8 cellular contexts compared by ENCODE assay signal in the genomic region with DNA sequence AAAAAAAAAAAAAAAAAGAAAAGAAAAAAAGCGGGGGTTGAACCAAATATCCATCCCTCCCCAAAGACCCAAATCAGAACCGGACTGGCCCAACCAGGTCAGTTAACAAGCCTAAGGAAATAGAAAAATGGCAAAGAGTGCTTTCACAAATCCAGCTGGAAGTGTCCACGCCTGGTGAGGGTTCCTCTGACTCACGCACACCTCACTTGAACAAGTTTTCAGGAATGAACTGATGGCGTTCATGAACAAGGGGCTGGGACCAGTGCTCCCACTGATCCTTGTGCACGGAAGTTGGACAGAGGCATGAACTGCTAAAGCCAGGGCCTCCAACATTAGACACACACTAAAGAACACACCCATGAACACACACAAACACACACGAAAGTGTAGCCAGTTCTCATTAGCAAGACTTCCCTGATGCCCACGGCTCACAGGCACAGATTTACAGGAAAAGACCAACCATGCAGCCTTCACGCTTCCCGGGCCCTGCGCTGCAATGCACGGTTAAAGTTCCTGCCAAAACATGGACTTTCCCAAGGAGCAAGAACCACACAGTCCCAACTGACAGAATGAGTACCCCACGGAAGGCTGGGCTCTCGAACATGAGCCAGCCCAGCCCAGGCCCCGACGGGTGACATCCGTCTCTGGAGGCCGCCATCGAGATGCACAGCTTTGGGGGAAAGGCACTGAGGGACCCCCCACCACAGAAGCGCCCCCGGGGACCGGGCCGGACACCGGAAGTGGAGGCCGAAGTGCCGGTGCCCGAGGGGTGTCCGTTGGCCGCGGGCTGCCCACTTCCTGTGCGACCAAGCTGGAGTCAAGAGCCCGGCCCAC. TPM values are rescaled to one million over a fixed set of nuclear protein-coding genes. Genes with fewer than 3 reads are reported as not detected.
DNase-seq lines count a peak whose midpoint lies in the region; ATAC-seq and TF ChIP-seq lines count a peak whose summit lies in the region.

No MANE protein-coding gene starts in this region.

- intact Hi-C loops in CD4-positive, alpha-beta memory T cell (cut with micrococcal nuclease), result loop anchor here (2.0 kb wide), 1 partner anchor 37 kb away; the partner anchor contains the start of gene S1PR2
- intact Hi-C loops in activated B cell treated with CpG ODN at 0.5 μM for 24 hours (cut with micrococcal nuclease), result loop anchor here (1.0 to 10.0 kb wide), 6 partner anchors 35 to 373 kb away; partner anchors contain the start of genes ANGPTL6, KRI1 and PPAN
- intact Hi-C loops in esophagus squamous epithelium (cut with DNase I), result no loop called here
- intact Hi-C loops in aorta (cut with DNase I), result loop anchor here in 1 of 2 donors (2.0 kb wide), 1 partner anchor 57 kb away; no protein-coding TSS in a partner anchor

- H3K36me3 ChIP-seq in CD4-positive, alpha-beta memory T cell (ENCODE audit: insufficient read depth, low read length), result peaks cover 6% of the 10 kb centered on the region
- H3K36me3 ChIP-seq in esophagus squamous epithelium (peaks cover 0 to 8% (median 4%) of the 10 kb centered on the region in 3 donors), aorta (ENCODE audit: control insufficient read depth in 1 of 2, insufficient read depth in 2 of 2, low read length in 1 of 2) (no peaks in the 10 kb centered on the region)

- no peaks in the 10 kb centered on the region for H3K27me3 ChIP-seq in CD4-positive, alpha-beta memory T cell (ENCODE audit: insufficient read depth, low read length)
- H3K27me3 ChIP-seq in esophagus squamous epithelium (no peaks in the 10 kb centered on the region), aorta (ENCODE audit: control insufficient read depth in 1 of 2, insufficient read depth in 2 of 2, low read length in 1 of 2) (no peaks in the 10 kb centered on the region)

- H3K27ac Mint-ChIP-seq in CD4-positive, alpha-beta memory T cell, result peak overlapping the region; percentile 83 to 97 (median 95)
- H3K27ac Mint-ChIP-seq in activated B cell treated with CpG ODN at 0.5 μM for 24 hours (peak overlapping the region; percentile 81), nephron (peak overlapping the region; percentile 85 to 94 (median 94))

- H3K4me3 Mint-ChIP-seq in CD4-positive, alpha-beta memory T cell, result peak overlapping the region; percentile 90 to 97 (median 96)
- H3K4me3 Mint-ChIP-seq in activated B cell treated with CpG ODN at 0.5 μM for 24 hours, result peak overlapping the region; percentile 94
- H3K4me3 Mint-ChIP-seq in nephron, result peak overlapping the region; percentile 87 to 97 (median 96)

- WGBS in esophagus squamous epithelium, 2 donors, result 0 to 5% methylated on average over 7 to 17 of the region's 32 CpGs
- 2% methylated on average over 32 of the region's 32 CpGs for WGBS in aorta, 2 donors

- no peaks in the 10 kb centered on the region for H3K9me3 ChIP-seq in CD4-positive, alpha-beta memory T cell (ENCODE audit: control insufficient read depth in 1 of 2, low read length in 2 of 2)
- H3K9me3 ChIP-seq in esophagus squamous epithelium (no peaks in the 10 kb centered on the region), aorta (ENCODE audit: control insufficient read depth, low read length) (no peaks in the 10 kb centered on the region)

- H3K36me3 Mint-ChIP-seq in CD4-positive, alpha-beta memory T cell, result peaks cover 6 to 20% of the 10 kb centered on the region in 2 donors
- H3K36me3 Mint-ChIP-seq in activated B cell treated with CpG ODN at 0.5 μM for 24 hours (ENCODE audit: low read depth), result peaks cover 11% of the 10 kb centered on the region
- peaks cover 6% of the 10 kb centered on the region for H3K36me3 Mint-ChIP-seq in nephron (ENCODE audit: low read depth)

- peak overlapping the region; percentile 77 for H3K27ac ChIP-seq in CD4-positive, alpha-beta memory T cell (ENCODE audit: low read depth, low read length)
- H3K27ac ChIP-seq in esophagus squamous epithelium (peak overlapping the region; percentile 84 to 92 (median 90)), aorta (ENCODE audit: low read depth in 1 of 2, low read length in 2 of 2) (peak overlapping the region in 1 of 2 donors; percentile 43)

- H3K9me3 Mint-ChIP-seq in CD4-positive, alpha-beta memory T cell, result no peaks in the 10 kb centered on the region
- H3K9me3 Mint-ChIP-seq in activated B cell treated with CpG ODN at 0.5 μM for 24 hours (no peaks in the 10 kb centered on the region), nephron (no peaks in the 10 kb centered on the region)

- peaks cover 21 to 52% (median 36%) of the 10 kb centered on the region in 4 donors for H3K4me1 Mint-ChIP-seq in CD4-positive, alpha-beta memory T cell
- H3K4me1 Mint-ChIP-seq in activated B cell treated with CpG ODN at 0.5 μM for 24 hours (peaks cover 31% of the 10 kb centered on the region), nephron (peaks cover 12% of the 10 kb centered on the region)

- peak overlapping the region; percentile 61 to 62 for H3K4me3 ChIP-seq in CD4-positive, alpha-beta memory T cell (ENCODE audit: low read length in 2 of 2)
- H3K4me3 ChIP-seq in esophagus squamous epithelium (peak overlapping the region; percentile 64 to 93 (median 86)), aorta (ENCODE audit: low read length in 2 of 2) (peak overlapping the region; percentile 49 to 69)

- H3K27me3 Mint-ChIP-seq in CD4-positive, alpha-beta memory T cell, result no peaks in the 10 kb centered on the region
- H3K27me3 Mint-ChIP-seq in activated B cell treated with CpG ODN at 0.5 μM for 24 hours (no peaks in the 10 kb centered on the region), nephron (ENCODE audit: low read depth) (no peaks in the 10 kb centered on the region)

- ATAC-seq in GM19467 (IDR thresholded peaks at IDR 0.05; ENCODE audit: unreplicated experiment) (peak; percentile 15), activated B cell treated with CpG ODN at 0.5 μM for 24 hours (ENCODE audit: low read depth) (no peak), aorta (ENCODE audit: low FRiP score) (peak; percentile 16)

- TF ChIP-seq CTCF in activated B cell treated with CpG ODN at 0.5 μM for 24 hours (IDR thresholded peaks at IDR 0.05) (no peak), esophagus squamous epithelium (IDR thresholded peaks at IDR 0.05) (no peak), nephron (IDR thresholded peaks at IDR 0.05; ENCODE audit: unreplicated experiment in 3 of 3) (no peak)

- POLR2A ChIA-PET in CD4-positive, alpha-beta memory T cell (lab: Charles Lee; ENCODE audit: partially characterized antibody), result interaction anchor here (0.6 to 2.9 kb wide), 12 partner anchors 9 to 209 kb away, joined by 3 to 27 read pairs (median 3); partner anchors contain the start of gene CDC37
- POLR2A ChIA-PET in activated B cell treated with CpG ODN at 0.5 μM for 24 hours (lab: Charles Lee), result interaction anchor here (0.6 to 2.3 kb wide), 11 partner anchors 41 to 1262 kb away, joined by 3 to 18 read pairs (median 4); partner anchors contain the start of genes ANGPTL6, EIF3G, MRPL4 and PPAN

- peak in 2 of 5 donors; percentile 8 to 15 for DNase-seq in CD4-positive, alpha-beta memory T cell
- DNase-seq in HS-27A (ENCODE audit: low read depth), result peak; percentile 38
- no peak for DNase-seq in activated B cell treated with CpG ODN at 0.5 μM for 24 hours
- no peak for DNase-seq in esophagus squamous epithelium (lab: John Stamatoyannopoulos, UW)
- DNase-seq in aorta, result no peak
- DNase-seq in ecto neural progenitor cell (ENCODE audit: low spot score), result no peak

- peaks cover 37% of the 10 kb centered on the region for H3K4me1 ChIP-seq in CD4-positive, alpha-beta memory T cell (ENCODE audit: insufficient read depth, low read length)
- H3K4me1 ChIP-seq in esophagus squamous epithelium (peaks cover 16 to 40% (median 17%) of the 10 kb centered on the region in 3 donors), aorta (ENCODE audit: control insufficient read depth in 1 of 2, insufficient read depth in 2 of 2, low read length in 2 of 2) (no peaks in the 10 kb centered on the region)

- CTCF ChIA-PET in CD4-positive, alpha-beta memory T cell (lab: Charles Lee; ENCODE audit: partially characterized antibody), result no interaction called here
- CTCF ChIA-PET in activated B cell treated with CpG ODN at 0.5 μM for 24 hours (lab: Charles Lee), result interaction anchor here (0.8 to 2.1 kb wide), 2 partner anchors 56 to 65 kb away, joined by 3 to 12 read pairs; no protein-coding TSS in a partner anchor

- no peak for TF ChIP-seq POLR2A in esophagus squamous epithelium (IDR thresholded peaks at IDR 0.05)

RNA-seq across cellular contexts. Expression of gene DNMT1, which starts 0.9 kb away (rescaled TPM):
- 100 to 1,000 TPM; 208 to 250 TPM for total RNA-seq in CD4-positive, alpha-beta memory T cell
- 100 to 1,000 TPM in 1 of 2 donors, 10 to 100 TPM in 1; 53.5 to 166 TPM for polyA plus RNA-seq in CD4-positive, alpha-beta memory T cell
- total RNA-seq in activated B cell treated with CpG ODN at 0.5 μM for 24 hours (136 and 156 TPM in 2 replicates), esophagus squamous epithelium (10 to 100 TPM; 29.5 to 80.6 (median 48.4) TPM), aorta (10 to 100 TPM; 59.6 to 89.0 TPM)
- 10 to 100 TPM in 1 of 2 donors, 1 to 10 TPM in 1; 7.1 to 32.7 TPM for polyA plus RNA-seq in aorta

RNA-seq across cellular contexts. Expression of gene S1PR2, which starts 37.2 kb away (rescaled TPM):
- total RNA-seq in CD4-positive, alpha-beta memory T cell, result 1 to 10 TPM; 9.0 to 9.4 TPM
- 1 to 10 TPM; 1.4 to 2.3 TPM for polyA plus RNA-seq in CD4-positive, alpha-beta memory T cell
- total RNA-seq in activated B cell treated with CpG ODN at 0.5 μM for 24 hours (5.3 and 5.6 TPM in 2 replicates), esophagus squamous epithelium (1 to 10 TPM; 1.6 to 6.1 (median 3.3) TPM), aorta (10 to 100 TPM in 1 of 2 donors, 1 to 10 TPM in 1; 9.8 to 14.3 TPM)
- 1 to 10 TPM; 3.3 to 4.2 TPM for polyA plus RNA-seq in aorta

RNA-seq across cellular contexts. Expression of gene MRPL4, which starts 58.1 kb away (rescaled TPM):
- total RNA-seq in CD4-positive, alpha-beta memory T cell, result 10 to 100 TPM; 42.7 to 44.6 TPM
- polyA plus RNA-seq in CD4-positive, alpha-beta memory T cell, result 10 to 100 TPM; 28.9 to 37.1 TPM
- 66.9 and 68.3 TPM in 2 replicates for total RNA-seq in activated B cell treated with CpG ODN at 0.5 μM for 24 hours
- total RNA-seq in esophagus squamous epithelium, result 100 to 1,000 TPM in 2 of 4 donors, 10 to 100 TPM in 2; 77.6 to 105 (median 92.6) TPM
- total RNA-seq in aorta, result 10 to 100 TPM; 22.7 to 25.4 TPM
- polyA plus RNA-seq in aorta, result 10 to 100 TPM; 27.4 to 38.2 TPM
